1 cellular context compared by ENCODE assay signal in the genomic region with DNA sequence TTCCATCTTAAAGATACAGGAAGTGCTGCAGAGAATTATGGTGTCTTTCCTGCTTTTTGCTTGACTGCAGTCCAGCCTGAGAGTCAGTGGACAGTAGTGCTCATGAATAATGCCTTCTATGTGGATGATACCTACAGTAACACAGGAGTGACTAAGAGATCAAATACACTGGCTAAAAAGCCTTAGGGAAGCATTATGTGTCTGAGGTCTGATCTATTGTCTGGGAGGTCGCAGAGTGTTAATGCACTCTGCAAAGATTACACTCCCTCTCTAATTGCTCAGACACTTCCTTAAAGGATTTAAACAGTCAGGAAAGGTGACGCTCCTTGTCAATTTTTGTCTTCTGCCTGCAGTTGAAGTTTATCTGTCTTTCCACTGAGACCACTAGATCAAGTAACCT.
TF ChIP-seq lines count a peak whose summit lies in the region.

No MANE protein-coding gene starts in this region.

TF ChIP-seq in IMR-90, 13 proteins besides CTCF, POLR2A, EP300 and RAD21:
- TF ChIP-seq, protein P1, sequence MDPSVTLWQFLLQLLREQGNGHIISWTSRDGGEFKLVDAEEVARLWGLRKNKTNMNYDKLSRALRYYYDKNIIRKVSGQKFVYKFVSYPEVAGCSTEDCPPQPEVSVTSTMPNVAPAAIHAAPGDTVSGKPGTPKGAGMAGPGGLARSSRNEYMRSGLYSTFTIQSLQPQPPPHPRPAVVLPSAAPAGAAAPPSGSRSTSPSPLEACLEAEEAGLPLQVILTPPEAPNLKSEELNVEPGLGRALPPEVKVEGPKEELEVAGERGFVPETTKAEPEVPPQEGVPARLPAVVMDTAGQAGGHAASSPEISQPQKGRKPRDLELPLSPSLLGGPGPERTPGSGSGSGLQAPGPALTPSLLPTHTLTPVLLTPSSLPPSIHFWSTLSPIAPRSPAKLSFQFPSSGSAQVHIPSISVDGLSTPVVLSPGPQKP (IDR thresholded peaks at IDR 0.05; ENCODE audit: borderline replicate concordance, low read depth, low read length) = no peak
- TF ChIP-seq CEBPB (IDR thresholded peaks at IDR 0.05; ENCODE audit: low read depth, low read length) (no peak), MXI1 (IDR thresholded peaks at IDR 0.05; ENCODE audit: borderline replicate concordance, low read depth, low read length) (no peak), FOS (IDR thresholded peaks at IDR 0.05; ENCODE audit: low read depth, low read length) (no peak), NFE2L2 (IDR thresholded peaks at IDR 0.05; ENCODE audit: low read depth, low read length) (no peak), BHLHE40 (IDR thresholded peaks at IDR 0.05; ENCODE audit: low read depth, low read length) (no peak), RCOR1 (IDR thresholded peaks at IDR 0.05; ENCODE audit: insufficient replicate concordance, low read length) (no peak), MAZ (IDR thresholded peaks at IDR 0.05; ENCODE audit: borderline replicate concordance, low read depth, low read length) (no peak), MAFK (IDR thresholded peaks at IDR 0.05; ENCODE audit: low read depth, low read length) (no peak), CHD1 (IDR thresholded peaks at IDR 0.05; ENCODE audit: low read depth, low read length) (no peak), SMC3 (IDR thresholded peaks at IDR 0.05; ENCODE audit: low read depth, low read length) (no peak), RFX5 (IDR thresholded peaks at IDR 0.05; ENCODE audit: low read depth, low read length) (no peak)
- TF ChIP-seq, protein P2, sequence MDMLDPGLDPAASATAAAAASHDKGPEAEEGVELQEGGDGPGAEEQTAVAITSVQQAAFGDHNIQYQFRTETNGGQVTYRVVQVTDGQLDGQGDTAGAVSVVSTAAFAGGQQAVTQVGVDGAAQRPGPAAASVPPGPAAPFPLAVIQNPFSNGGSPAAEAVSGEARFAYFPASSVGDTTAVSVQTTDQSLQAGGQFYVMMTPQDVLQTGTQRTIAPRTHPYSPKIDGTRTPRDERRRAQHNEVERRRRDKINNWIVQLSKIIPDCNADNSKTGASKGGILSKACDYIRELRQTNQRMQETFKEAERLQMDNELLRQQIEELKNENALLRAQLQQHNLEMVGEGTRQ (IDR thresholded peaks at IDR 0.05; ENCODE audit: low read depth, low read length) = no peak
